ENCODE assay signal across 1 cellular context in the genomic region with DNA sequence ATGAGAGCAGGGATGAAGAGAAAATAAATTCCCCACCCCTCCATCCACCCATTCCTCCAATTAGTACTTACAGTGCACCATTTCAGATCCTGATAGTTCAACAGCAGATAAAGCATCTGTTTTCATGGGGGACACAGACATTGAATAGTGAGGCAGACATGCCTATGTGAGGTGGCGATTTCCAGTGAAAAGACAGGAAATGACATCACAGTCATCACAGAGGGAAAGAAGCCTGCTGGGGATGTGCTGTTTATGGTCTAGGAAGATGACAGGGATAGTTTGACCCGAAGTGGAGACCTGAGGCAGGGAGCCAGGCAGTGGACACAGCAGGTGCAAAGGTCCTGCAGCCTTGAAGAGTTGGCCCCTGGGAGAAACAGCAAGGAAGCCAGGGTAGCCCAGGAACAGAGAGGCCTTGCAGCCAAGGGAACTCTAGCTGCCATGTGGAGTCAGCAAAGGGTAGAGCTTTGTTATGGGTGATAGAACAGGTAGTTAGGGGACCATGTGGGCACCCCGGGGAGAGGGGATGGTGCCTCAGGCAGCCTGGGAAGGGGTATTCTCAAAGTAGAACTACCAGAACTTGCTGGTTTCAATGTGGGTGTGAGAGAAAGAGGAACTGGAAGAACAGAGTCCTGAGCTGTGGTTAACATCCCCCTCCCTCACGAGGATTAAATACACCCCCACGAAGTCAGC.
A peak's percentile ranks its signal among the peaks of the same experiment; 100 is the strongest.
TF ChIP-seq lines count a peak whose summit lies in the region.

No MANE protein-coding gene starts in this region.

TF ChIP-seq in GM12878, 131 proteins besides CTCF, POLR2A, EP300 and RAD21 (continued from another document and continues in another):
- TF ChIP-seq, protein P1, sequence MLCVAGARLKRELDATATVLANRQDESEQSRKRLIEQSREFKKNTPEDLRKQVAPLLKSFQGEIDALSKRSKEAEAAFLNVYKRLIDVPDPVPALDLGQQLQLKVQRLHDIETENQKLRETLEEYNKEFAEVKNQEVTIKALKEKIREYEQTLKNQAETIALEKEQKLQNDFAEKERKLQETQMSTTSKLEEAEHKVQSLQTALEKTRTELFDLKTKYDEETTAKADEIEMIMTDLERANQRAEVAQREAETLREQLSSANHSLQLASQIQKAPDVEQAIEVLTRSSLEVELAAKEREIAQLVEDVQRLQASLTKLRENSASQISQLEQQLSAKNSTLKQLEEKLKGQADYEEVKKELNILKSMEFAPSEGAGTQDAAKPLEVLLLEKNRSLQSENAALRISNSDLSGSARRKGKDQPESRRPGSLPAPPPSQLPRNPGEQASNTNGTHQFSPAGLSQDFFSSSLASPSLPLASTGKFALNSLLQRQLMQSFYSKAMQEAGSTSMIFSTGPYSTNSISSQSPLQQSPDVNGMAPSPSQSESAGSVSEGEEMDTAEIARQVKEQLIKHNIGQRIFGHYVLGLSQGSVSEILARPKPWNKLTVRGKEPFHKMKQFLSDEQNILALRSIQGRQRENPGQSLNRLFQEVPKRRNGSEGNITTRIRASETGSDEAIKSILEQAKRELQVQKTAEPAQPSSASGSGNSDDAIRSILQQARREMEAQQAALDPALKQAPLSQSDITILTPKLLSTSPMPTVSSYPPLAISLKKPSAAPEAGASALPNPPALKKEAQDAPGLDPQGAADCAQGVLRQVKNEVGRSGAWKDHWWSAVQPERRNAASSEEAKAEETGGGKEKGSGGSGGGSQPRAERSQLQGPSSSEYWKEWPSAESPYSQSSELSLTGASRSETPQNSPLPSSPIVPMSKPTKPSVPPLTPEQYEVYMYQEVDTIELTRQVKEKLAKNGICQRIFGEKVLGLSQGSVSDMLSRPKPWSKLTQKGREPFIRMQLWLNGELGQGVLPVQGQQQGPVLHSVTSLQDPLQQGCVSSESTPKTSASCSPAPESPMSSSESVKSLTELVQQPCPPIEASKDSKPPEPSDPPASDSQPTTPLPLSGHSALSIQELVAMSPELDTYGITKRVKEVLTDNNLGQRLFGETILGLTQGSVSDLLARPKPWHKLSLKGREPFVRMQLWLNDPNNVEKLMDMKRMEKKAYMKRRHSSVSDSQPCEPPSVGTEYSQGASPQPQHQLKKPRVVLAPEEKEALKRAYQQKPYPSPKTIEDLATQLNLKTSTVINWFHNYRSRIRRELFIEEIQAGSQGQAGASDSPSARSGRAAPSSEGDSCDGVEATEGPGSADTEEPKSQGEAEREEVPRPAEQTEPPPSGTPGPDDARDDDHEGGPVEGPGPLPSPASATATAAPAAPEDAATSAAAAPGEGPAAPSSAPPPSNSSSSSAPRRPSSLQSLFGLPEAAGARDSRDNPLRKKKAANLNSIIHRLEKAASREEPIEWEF (IDR thresholded peaks at IDR 0.05; ENCODE audit: insufficient replicate concordance, low read depth, low read length): peak; percentile 67
- TF ChIP-seq, protein P2, sequence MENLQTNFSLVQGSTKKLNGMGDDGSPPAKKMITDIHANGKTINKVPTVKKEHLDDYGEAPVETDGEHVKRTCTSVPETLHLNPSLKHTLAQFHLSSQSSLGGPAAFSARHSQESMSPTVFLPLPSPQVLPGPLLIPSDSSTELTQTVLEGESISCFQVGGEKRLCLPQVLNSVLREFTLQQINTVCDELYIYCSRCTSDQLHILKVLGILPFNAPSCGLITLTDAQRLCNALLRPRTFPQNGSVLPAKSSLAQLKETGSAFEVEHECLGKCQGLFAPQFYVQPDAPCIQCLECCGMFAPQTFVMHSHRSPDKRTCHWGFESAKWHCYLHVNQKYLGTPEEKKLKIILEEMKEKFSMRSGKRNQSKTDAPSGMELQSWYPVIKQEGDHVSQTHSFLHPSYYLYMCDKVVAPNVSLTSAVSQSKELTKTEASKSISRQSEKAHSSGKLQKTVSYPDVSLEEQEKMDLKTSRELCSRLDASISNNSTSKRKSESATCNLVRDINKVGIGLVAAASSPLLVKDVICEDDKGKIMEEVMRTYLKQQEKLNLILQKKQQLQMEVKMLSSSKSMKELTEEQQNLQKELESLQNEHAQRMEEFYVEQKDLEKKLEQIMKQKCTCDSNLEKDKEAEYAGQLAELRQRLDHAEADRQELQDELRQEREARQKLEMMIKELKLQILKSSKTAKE (IDR thresholded peaks at IDR 0.05; ENCODE audit: low read depth, poor library complexity, severe bottlenecking): peak; percentile 77
- TF ChIP-seq IKZF1 (conservative IDR thresholded peaks at IDR 0.05) (peak; percentile 99), DPF2 (IDR thresholded peaks at IDR 0.05) (peak; percentile 99), SMC3 (IDR thresholded peaks at IDR 0.05; ENCODE audit: borderline replicate concordance, low read length) (no peak; the same call in 1 of the 2 replicates), ZZZ3 (IDR thresholded peaks at IDR 0.05; ENCODE audit: control insufficient read depth, insufficient read length, low read depth) (no peak), NFXL1 (IDR thresholded peaks at IDR 0.05; ENCODE audit: borderline replicate concordance) (no peak), ZSCAN29 (IDR thresholded peaks at IDR 0.05) (0 out of 2 replicates have a peak, but pooled peaks have one; percentile 50), KLF5 (IDR thresholded peaks at IDR 0.05; ENCODE audit: partially characterized antibody) (peak; percentile 39), SMAD5 (IDR thresholded peaks at IDR 0.05; ENCODE audit: low read depth) (no peak), LARP7 (IDR thresholded peaks at IDR 0.05) (peak; percentile 23; the same call in 1 of the 2 replicates), NRF1 (conservative IDR thresholded peaks at IDR 0.05; ENCODE audit: low read depth, low read length) (no peak), NR2C2 (IDR thresholded peaks at IDR 0.05; ENCODE audit: borderline replicate concordance, control insufficient read depth, insufficient read length, low read depth) (no peak), YBX1 (IDR thresholded peaks at IDR 0.05) (no peak), BACH1 (IDR thresholded peaks at IDR 0.05; ENCODE audit: borderline replicate concordance) (peak; percentile 87; the same call in 1 of the 2 replicates), TCF12 (IDR thresholded peaks at IDR 0.05; ENCODE audit: low read depth, low read length) (peak; percentile 84; the same call in 1 of the 2 replicates), RAD51 (IDR thresholded peaks at IDR 0.05) (no peak; the same call in 1 of the 2 replicates), RCOR1 (conservative IDR thresholded peaks at IDR 0.05; ENCODE audit: low read depth, low read length) (0 out of 2 replicates have a peak, but pooled peaks have one; percentile 27), ASH2L (IDR thresholded peaks at IDR 0.05; ENCODE audit: borderline replicate concordance, low read depth) (no peak), MTA2 (IDR thresholded peaks at IDR 0.05; ENCODE audit: low read depth) (peak; percentile 95), MEF2B (IDR thresholded peaks at IDR 0.05; ENCODE audit: partially characterized antibody, poor library complexity, severe bottlenecking) (peak; percentile 98), EED (IDR thresholded peaks at IDR 0.05; ENCODE audit: low read depth) (peak; percentile 99), SREBF2 (IDR thresholded peaks at IDR 0.05; ENCODE audit: low read length) (no peak), MXI1 (IDR thresholded peaks at IDR 0.05; ENCODE audit: low read depth, low read length) (peak; percentile 23; the same call in 1 of the 2 replicates), FOS (IDR thresholded peaks at IDR 0.05; ENCODE audit: borderline replicate concordance, extremely low read depth, insufficient read length) (no peak), TCF7 (IDR thresholded peaks at IDR 0.05; ENCODE audit: borderline replicate concordance) (no peak; the same call in 1 of the 2 replicates), ZBED1 (IDR thresholded peaks at IDR 0.05; ENCODE audit: borderline replicate concordance) (peak; percentile 85; the same call in 1 of the 2 replicates)
- TF ChIP-seq, protein P3, sequence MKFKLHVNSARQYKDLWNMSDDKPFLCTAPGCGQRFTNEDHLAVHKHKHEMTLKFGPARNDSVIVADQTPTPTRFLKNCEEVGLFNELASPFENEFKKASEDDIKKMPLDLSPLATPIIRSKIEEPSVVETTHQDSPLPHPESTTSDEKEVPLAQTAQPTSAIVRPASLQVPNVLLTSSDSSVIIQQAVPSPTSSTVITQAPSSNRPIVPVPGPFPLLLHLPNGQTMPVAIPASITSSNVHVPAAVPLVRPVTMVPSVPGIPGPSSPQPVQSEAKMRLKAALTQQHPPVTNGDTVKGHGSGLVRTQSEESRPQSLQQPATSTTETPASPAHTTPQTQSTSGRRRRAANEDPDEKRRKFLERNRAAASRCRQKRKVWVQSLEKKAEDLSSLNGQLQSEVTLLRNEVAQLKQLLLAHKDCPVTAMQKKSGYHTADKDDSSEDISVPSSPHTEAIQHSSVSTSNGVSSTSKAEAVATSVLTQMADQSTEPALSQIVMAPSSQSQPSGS (IDR thresholded peaks at IDR 0.05; ENCODE audit: low read length): no peak
- TF ChIP-seq, protein P4, sequence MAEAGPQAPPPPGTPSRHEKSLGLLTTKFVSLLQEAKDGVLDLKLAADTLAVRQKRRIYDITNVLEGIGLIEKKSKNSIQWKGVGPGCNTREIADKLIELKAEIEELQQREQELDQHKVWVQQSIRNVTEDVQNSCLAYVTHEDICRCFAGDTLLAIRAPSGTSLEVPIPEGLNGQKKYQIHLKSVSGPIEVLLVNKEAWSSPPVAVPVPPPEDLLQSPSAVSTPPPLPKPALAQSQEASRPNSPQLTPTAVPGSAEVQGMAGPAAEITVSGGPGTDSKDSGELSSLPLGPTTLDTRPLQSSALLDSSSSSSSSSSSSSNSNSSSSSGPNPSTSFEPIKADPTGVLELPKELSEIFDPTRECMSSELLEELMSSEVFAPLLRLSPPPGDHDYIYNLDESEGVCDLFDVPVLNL (IDR thresholded peaks at IDR 0.05; ENCODE audit: low read depth, low read length): no peak
- TF ChIP-seq, protein P5, sequence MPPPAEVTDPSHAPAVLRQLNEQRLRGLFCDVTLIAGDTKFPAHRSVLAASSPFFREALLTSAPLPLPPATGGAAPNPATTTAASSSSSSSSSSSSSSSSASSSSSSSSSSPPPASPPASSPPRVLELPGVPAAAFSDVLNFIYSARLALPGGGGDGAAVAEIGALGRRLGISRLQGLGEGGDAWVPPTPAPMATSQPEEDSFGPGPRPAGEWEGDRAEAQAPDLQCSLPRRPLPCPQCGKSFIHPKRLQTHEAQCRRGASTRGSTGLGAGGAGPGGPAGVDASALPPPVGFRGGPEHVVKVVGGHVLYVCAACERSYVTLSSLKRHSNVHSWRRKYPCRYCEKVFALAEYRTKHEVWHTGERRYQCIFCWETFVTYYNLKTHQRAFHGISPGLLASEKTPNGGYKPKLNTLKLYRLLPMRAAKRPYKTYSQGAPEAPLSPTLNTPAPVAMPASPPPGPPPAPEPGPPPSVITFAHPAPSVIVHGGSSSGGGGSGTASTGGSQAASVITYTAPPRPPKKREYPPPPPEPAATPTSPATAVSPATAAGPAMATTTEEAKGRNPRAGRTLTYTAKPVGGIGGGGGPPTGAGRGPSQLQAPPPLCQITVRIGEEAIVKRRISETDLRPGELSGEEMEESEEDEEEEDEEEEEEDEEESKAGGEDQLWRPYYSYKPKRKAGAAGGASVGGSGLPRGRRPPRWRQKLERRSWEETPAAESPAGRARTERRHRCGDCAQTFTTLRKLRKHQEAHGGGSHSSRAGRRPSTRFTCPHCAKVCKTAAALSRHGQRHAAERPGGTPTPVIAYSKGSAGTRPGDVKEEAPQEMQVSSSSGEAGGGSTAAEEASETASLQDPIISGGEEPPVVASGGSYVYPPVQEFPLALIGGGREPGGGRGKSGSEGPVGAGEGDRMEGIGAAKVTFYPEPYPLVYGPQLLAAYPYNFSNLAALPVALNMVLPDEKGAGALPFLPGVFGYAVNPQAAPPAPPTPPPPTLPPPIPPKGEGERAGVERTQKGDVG (CRISPR knock-in tag; IDR thresholded peaks at IDR 0.05): 0 out of 2 replicates have a peak, but pooled peaks have one; percentile 12
- TF ChIP-seq, protein P6, sequence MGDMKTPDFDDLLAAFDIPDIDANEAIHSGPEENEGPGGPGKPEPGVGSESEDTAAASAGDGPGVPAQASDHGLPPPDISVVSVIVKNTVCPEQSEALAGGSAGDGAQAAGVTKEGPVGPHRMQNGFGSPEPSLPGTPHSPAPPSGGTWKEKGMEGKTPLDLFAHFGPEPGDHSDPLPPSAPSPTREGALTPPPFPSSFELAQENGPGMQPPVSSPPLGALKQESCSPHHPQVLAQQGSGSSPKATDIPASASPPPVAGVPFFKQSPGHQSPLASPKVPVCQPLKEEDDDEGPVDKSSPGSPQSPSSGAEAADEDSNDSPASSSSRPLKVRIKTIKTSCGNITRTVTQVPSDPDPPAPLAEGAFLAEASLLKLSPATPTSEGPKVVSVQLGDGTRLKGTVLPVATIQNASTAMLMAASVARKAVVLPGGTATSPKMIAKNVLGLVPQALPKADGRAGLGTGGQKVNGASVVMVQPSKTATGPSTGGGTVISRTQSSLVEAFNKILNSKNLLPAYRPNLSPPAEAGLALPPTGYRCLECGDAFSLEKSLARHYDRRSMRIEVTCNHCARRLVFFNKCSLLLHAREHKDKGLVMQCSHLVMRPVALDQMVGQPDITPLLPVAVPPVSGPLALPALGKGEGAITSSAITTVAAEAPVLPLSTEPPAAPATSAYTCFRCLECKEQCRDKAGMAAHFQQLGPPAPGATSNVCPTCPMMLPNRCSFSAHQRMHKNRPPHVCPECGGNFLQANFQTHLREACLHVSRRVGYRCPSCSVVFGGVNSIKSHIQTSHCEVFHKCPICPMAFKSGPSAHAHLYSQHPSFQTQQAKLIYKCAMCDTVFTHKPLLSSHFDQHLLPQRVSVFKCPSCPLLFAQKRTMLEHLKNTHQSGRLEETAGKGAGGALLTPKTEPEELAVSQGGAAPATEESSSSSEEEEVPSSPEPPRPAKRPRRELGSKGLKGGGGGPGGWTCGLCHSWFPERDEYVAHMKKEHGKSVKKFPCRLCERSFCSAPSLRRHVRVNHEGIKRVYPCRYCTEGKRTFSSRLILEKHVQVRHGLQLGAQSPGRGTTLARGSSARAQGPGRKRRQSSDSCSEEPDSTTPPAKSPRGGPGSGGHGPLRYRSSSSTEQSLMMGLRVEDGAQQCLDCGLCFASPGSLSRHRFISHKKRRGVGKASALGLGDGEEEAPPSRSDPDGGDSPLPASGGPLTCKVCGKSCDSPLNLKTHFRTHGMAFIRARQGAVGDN (IDR thresholded peaks at IDR 0.05): peak; percentile 83
- TF ChIP-seq, protein P7, sequence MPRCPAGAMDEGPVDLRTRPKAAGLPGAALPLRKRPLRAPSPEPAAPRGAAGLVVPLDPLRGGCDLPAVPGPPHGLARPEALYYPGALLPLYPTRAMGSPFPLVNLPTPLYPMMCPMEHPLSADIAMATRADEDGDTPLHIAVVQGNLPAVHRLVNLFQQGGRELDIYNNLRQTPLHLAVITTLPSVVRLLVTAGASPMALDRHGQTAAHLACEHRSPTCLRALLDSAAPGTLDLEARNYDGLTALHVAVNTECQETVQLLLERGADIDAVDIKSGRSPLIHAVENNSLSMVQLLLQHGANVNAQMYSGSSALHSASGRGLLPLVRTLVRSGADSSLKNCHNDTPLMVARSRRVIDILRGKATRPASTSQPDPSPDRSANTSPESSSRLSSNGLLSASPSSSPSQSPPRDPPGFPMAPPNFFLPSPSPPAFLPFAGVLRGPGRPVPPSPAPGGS (IDR thresholded peaks at IDR 0.05; ENCODE audit: borderline replicate concordance, insufficient read depth, low read depth, low read length, poor library complexity, severe bottlenecking): peak; percentile 97
- TF ChIP-seq, protein P8, sequence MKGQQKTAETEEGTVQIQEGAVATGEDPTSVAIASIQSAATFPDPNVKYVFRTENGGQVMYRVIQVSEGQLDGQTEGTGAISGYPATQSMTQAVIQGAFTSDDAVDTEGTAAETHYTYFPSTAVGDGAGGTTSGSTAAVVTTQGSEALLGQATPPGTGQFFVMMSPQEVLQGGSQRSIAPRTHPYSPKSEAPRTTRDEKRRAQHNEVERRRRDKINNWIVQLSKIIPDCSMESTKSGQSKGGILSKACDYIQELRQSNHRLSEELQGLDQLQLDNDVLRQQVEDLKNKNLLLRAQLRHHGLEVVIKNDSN (IDR thresholded peaks at IDR 0.05; ENCODE audit: borderline replicate concordance, extremely low read length, insufficient read depth, low read depth, low read length): no peak
